In the genomic region with DNA sequence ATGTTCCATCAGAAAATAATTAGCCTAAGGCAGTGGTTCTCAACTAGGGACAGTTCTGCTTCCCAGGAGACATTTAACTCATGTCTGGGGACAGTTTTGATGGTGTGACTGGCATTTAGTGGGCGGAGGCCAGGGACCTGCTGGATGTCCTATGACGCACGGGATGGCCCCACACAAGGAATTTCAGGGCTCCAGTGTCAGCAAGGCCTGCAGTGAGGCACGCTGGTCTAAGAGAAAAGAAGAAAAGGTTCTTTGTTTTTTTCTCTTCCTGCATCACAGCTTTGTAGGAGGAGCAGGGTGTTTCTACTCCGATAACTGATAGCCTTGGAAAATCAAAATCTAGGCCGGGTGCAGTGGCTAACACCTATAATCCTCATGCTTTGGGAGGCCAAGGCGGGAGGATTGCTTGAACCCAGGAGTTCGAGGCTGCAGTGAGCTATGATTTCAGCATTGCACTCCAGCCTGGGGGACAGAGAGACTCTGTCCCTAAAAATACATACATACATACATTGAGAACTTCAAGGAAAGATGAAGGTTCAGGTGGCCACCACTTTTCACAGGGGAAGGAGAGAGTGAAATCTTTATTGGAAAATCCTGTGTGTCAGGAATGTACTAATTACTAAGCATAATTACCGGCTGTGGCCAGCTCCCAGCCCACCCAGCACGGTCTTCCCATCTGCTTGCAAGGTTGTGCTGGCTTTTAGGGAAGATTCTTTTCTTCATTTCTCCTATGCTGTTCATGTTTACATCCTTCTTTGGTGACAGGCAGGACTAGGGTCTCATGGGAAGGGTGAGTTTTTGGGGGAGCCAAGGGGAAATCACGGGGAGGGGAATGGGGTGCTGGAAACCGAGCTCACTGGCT, we compare ENCODE assay signal across 16 cellular contexts.
DNase-seq lines count a peak whose midpoint lies in the region; ATAC-seq, FAIRE-seq and TF ChIP-seq lines count a peak whose summit lies in the region.
"Had no signal": no experiment of that assay in that cellular context is flagged by ENCODE, and none has a peak within 500 bp of the region (broad histone marks: within the 10 kb centered on the region; RNA-seq: fewer than 3 reads in every experiment).

No MANE protein-coding gene starts in this region.

- peak; percentile 90 for FAIRE-seq in HepG2 (lab: Jason Lieb, UNC)
- FAIRE-seq: K562 had no signal

- TF ChIP-seq EP300 in HepG2 (IDR thresholded peaks at IDR 0.05; ENCODE audit: low read depth in 2 of 2, low read length in 2 of 2): peak in 1 of 2 experiments; percentile 18; a peak in 1 of 4 replicates
- no peak for TF ChIP-seq EP300 in HepG2 (CRISPR knock-in tag; IDR thresholded peaks at IDR 0.05; ENCODE audit: borderline replicate concordance)

- 0 out of 2 replicates have a peak, but pooled peaks have one; percentile 9 for TF ChIP-seq RAD21 in HepG2 (CRISPR knock-in tag; IDR thresholded peaks at IDR 0.05)

- H3K4me1 Mint-ChIP-seq in naive thymus-derived CD8-positive, alpha-beta T cell: no peaks in the 10 kb centered on the region

- H3K36me3 Mint-ChIP-seq in naive thymus-derived CD8-positive, alpha-beta T cell: no peaks in the 10 kb centered on the region

- no peak overlapping the region for H2AFZ ChIP-seq in HepG2 (ENCODE audit: low read length)
- H2AFZ ChIP-seq in neuronal stem cell (ENCODE audit: low read length): peak overlapping the region; percentile 37
- H2AFZ ChIP-seq: PC-9 had no signal

- H3K27ac ChIP-seq in HepG2 (ENCODE audit: extremely low read length, insufficient read depth, low read length): peak overlapping the region; percentile 95
- no peak overlapping the region for H3K27ac ChIP-seq in right lobe of liver
- H3K27ac ChIP-seq in neuronal stem cell (replicated peaks; ENCODE audit: low read length): no peak overlapping the region
- H3K27ac ChIP-seq: BLaER1 treated with 17β-estradiol and CSF1 and Interleukin-3, amounts not matched to agents 10 nM and 100 nM; PC-9 had no signal

- ATAC-seq in HepG2: peak; percentile 89
- ATAC-seq in right lobe of liver: no peak
- no peak for ATAC-seq in naive thymus-derived CD8-positive, alpha-beta T cell
- no peak for ATAC-seq in activated CD4-positive, CD25-positive, alpha-beta regulatory T cell treated with anti-CD3 and anti-CD28 coated beads, Interleukin-2, amount 50 U/mL, for 24 hours
- ATAC-seq: K562 had no signal

- H3K27me3 ChIP-seq in HepG2 (ENCODE audit: control insufficient read depth in 1 of 2, insufficient read depth in 2 of 2, low read length in 2 of 2): no peaks in the 10 kb centered on the region
- H3K27me3 ChIP-seq in right lobe of liver: no peaks in the 10 kb centered on the region
- no peaks in the 10 kb centered on the region for H3K27me3 ChIP-seq in neuronal stem cell (ENCODE audit: control insufficient read depth in 3 of 3, insufficient read depth in 3 of 3, low read depth in 1 of 3, low read length in 3 of 3)
- H3K27me3 ChIP-seq: BLaER1 treated with 17β-estradiol and CSF1 and Interleukin-3, amounts not matched to agents 10 nM and 100 nM had no signal

- H3K79me2 ChIP-seq in HepG2 (ENCODE audit: insufficient read depth, low read length): no peaks in the 10 kb centered on the region

- 4% methylated on average over 12 of the region's 12 CpGs for WGBS in HepG2 (ENCODE audit: low lambda C conversion rate)
- 67% methylated on average over 12 of the region's 12 CpGs for WGBS in right lobe of liver (ENCODE audit: insufficient coverage, low coverage, low lambda C conversion rate, missing lambda C conversion rate)
- no CpG with 5 or more reads among the region's 12 CpGs for WGBS in neuronal stem cell (ENCODE audit: extremely low coverage in 2 of 2, insufficient read length in 2 of 2, insufficient replicate concordance in 1 of 2), 2 donors

- H3K27me3 Mint-ChIP-seq in naive thymus-derived CD8-positive, alpha-beta T cell: no peaks in the 10 kb centered on the region

- no peak overlapping the region for H4K8ac ChIP-seq in neuronal stem cell (ENCODE audit: low read depth, low read length)

- no peak overlapping the region for H3K23ac ChIP-seq in neuronal stem cell (ENCODE audit: low read depth, low read length, poor library complexity)

- H4K20me1 ChIP-seq in HepG2 (ENCODE audit: insufficient read depth, low read length): no peaks in the 10 kb centered on the region
- H4K20me1 ChIP-seq: BLaER1 treated with 17β-estradiol and CSF1 and Interleukin-3, amounts not matched to agents 10 nM and 100 nM had no signal

- TF ChIP-seq POLR2A in HepG2 (IDR thresholded peaks at IDR 0.05; ENCODE audit: insufficient read depth in 1 of 2, low read depth in 2 of 2, low read length in 2 of 2) (no peak), right lobe of liver (IDR thresholded peaks at IDR 0.05) (no peak)

- H2BK120ac ChIP-seq in neuronal stem cell (ENCODE audit: low read depth, low read length): no peak overlapping the region

- H3K27ac Mint-ChIP-seq in naive thymus-derived CD8-positive, alpha-beta T cell: no peak overlapping the region

- DNase-seq in HepG2 (ENCODE audit: low spot score) (peak; percentile 95), right lobe of liver (no peak), globus pallidus (ENCODE audit: low spot score) (peak; percentile 43), neuronal stem cell (ENCODE audit: low spot score) (peak; percentile 38), ecto neural progenitor cell (ENCODE audit: low spot score) (no peak), NCI-H2227 treated with DMSO at 0.1 percent for 48 hours (lab: John Stamatoyannopoulos, UW) (no peak)
- DNase-seq in naive thymus-derived CD8-positive, alpha-beta T cell: no peak
- DNase-seq: 8988T, EL, NCI-H2081 treated with DMSO at 0.1 percent for 48 hours, NCI-H774, PC-9 had no signal

- H3K4me1 ChIP-seq in HepG2 (ENCODE audit: insufficient read depth, low read length): peaks cover 73% of the 10 kb centered on the region
- H3K4me1 ChIP-seq in right lobe of liver: peaks cover 0 to 20% (median 0%) of the 10 kb centered on the region in 4 donors
- H3K4me1 ChIP-seq in neuronal stem cell (ENCODE audit: control insufficient read depth in 2 of 2, insufficient read depth in 1 of 2, low read depth in 1 of 2, low read length in 2 of 2): peaks cover 8 to 18% of the 10 kb centered on the region in 2 donors
- H3K4me1 ChIP-seq: BLaER1 treated with 17β-estradiol and CSF1 and Interleukin-3, amounts not matched to agents 10 nM and 100 nM; HAP-1 had no signal

- H2BK12ac ChIP-seq in neuronal stem cell (ENCODE audit: low read length): no peak overlapping the region

- no peaks in the 10 kb centered on the region for H3K9me3 ChIP-seq in HepG2 (ENCODE audit: low read length)
- H3K9me3 ChIP-seq in right lobe of liver: no peaks in the 10 kb centered on the region
- H3K9me3 ChIP-seq in neuronal stem cell (replicated peaks in 1 of 2; ENCODE audit: control insufficient read depth in 2 of 2, insufficient read depth in 1 of 2, low read depth in 1 of 2, low read length in 2 of 2): no peaks in the 10 kb centered on the region
- H3K9me3 ChIP-seq: BLaER1 treated with 17β-estradiol and CSF1 and Interleukin-3, amounts not matched to agents 10 nM and 100 nM; HAP-1 had no signal

- no peak overlapping the region for H4K91ac ChIP-seq in neuronal stem cell (ENCODE audit: low read depth, low read length, poor library complexity)

- peak overlapping the region; percentile 67 for H3K9ac ChIP-seq in HepG2 (ENCODE audit: insufficient read depth, low read depth, low read length)
- no peak overlapping the region for H3K9ac ChIP-seq in neuronal stem cell (ENCODE audit: low read depth, low read length, poor library complexity)
- H3K9ac ChIP-seq: BLaER1 treated with 17β-estradiol and CSF1 and Interleukin-3, amounts not matched to agents 10 nM and 100 nM had no signal

- peak overlapping the region; percentile 85 for H3K18ac ChIP-seq in neuronal stem cell (ENCODE audit: low read length)

- H3K4me3 ChIP-seq in HepG2 (replicated peaks in 1 of 3; ENCODE audit: insufficient read depth in 1 of 3, low read depth in 2 of 3, low read length in 3 of 3) (peak overlapping the region in 2 of 3 experiments; percentile 9 to 47; a peak in 3 of 6 replicates), right lobe of liver (no peak overlapping the region), neuronal stem cell (ENCODE audit: low read length in 2 of 2) (no peak overlapping the region)
- H3K4me3 ChIP-seq: BLaER1 treated with 17β-estradiol and CSF1 and Interleukin-3, amounts not matched to agents 10 nM and 100 nM; HAP-1; K562; PC-9 had no signal

- in situ Hi-C loops in HepG2 (cut with HindIII; ENCODE audit: extremely low pct_ligation_motif_present, low pct_unique_long_range_greater_than_20kb): no loop called here

- no peak overlapping the region for H2BK15ac ChIP-seq in neuronal stem cell (ENCODE audit: low read length)

- H3K4me2 ChIP-seq in HepG2 (ENCODE audit: low read depth, low read length) (peak overlapping the region; percentile 62), neuronal stem cell (ENCODE audit: insufficient read depth, low read length, poor library complexity, severe bottlenecking) (no peak overlapping the region)
- H3K4me2 ChIP-seq: BLaER1 treated with 17β-estradiol and CSF1 and Interleukin-3, amounts not matched to agents 10 nM and 100 nM; PC-9 had no signal

- intact Hi-C loops in HepG2 (cut with micrococcal nuclease; ENCODE audit: unreplicated experiment): no loop called here
- intact Hi-C loops in right lobe of liver (cut with DNase I): no loop called here

- no peak overlapping the region for H2BK5ac ChIP-seq in neuronal stem cell (ENCODE audit: low read length)

- BruUV-seq in HepG2 (replicated peaks; lab: Mats Ljungman, UMichigan): no TSS peak

- no peak overlapping the region for H3K4ac ChIP-seq in neuronal stem cell (ENCODE audit: low read length)

- CTCF ChIA-PET in HepG2 (lab: Yijun Ruan, JAX; ENCODE audit: low intra/inter-chr PET ratio, low total read pairs): no interaction called here

- H3K14ac ChIP-seq in neuronal stem cell (ENCODE audit: low read length): peak overlapping the region; percentile 11

- H2AK5ac ChIP-seq in neuronal stem cell (ENCODE audit: low read depth, low read length): peak overlapping the region; percentile 58

- H3K36me3 ChIP-seq in HepG2 (replicated peaks in 1 of 2; ENCODE audit: control insufficient read depth in 1 of 2, insufficient read depth in 2 of 2, low read length in 2 of 2): no peaks in the 10 kb centered on the region
- H3K36me3 ChIP-seq in right lobe of liver: no peaks in the 10 kb centered on the region
- no peaks in the 10 kb centered on the region for H3K36me3 ChIP-seq in neuronal stem cell (replicated peaks in 1 of 2; ENCODE audit: control insufficient read depth in 2 of 2, insufficient read depth in 2 of 2, low read length in 2 of 2)
- H3K36me3 ChIP-seq: BLaER1 treated with 17β-estradiol and CSF1 and Interleukin-3, amounts not matched to agents 10 nM and 100 nM; HAP-1 had no signal

- H3K4me3 Mint-ChIP-seq in naive thymus-derived CD8-positive, alpha-beta T cell: no peak overlapping the region

- POLR2A ChIA-PET in HepG2 (lab: Yijun Ruan, JAX): interaction anchor here (0.7 to 2.5 kb wide), 4 partner anchors 9 to 16 kb away, joined by 3 to 26 read pairs (median 6); no protein-coding TSS in a partner anchor
- POLR2A ChIA-PET in naive thymus-derived CD8-positive, alpha-beta T cell (lab: Charles Lee): no interaction called here

- no peaks in the 10 kb centered on the region for H3K79me1 ChIP-seq in neuronal stem cell (ENCODE audit: low read depth, low read length)

- no peaks in the 10 kb centered on the region for H3K9me3 Mint-ChIP-seq in naive thymus-derived CD8-positive, alpha-beta T cell

- no peak for TF ChIP-seq CTCF in HepG2 (CRISPR knock-in tag; IDR thresholded peaks at IDR 0.05)
- TF ChIP-seq CTCF in right lobe of liver (IDR thresholded peaks at IDR 0.05): no peak

Comparison
In these comparisons a context has a peak if more than half of its experiments do, and no peak if none do; other contexts are left out.
1. DNase-seq: peak in HepG2 (single experiment), globus pallidus (single experiment) and neuronal stem cell (single experiment); none in right lobe of liver (0 of 3), ecto neural progenitor cell (single experiment), NCI-H2227 treated with DMSO at 0.1 percent for 48 hours (single experiment) and naive thymus-derived CD8-positive, alpha-beta T cell (0 of 10).
2. H3K4me3 ChIP-seq: peak in HepG2 (2 of 3); none in right lobe of liver (0 of 3) and neuronal stem cell (0 of 2).